Comparison of ENCODE assay signal across 2 cellular contexts in the genomic region with DNA sequence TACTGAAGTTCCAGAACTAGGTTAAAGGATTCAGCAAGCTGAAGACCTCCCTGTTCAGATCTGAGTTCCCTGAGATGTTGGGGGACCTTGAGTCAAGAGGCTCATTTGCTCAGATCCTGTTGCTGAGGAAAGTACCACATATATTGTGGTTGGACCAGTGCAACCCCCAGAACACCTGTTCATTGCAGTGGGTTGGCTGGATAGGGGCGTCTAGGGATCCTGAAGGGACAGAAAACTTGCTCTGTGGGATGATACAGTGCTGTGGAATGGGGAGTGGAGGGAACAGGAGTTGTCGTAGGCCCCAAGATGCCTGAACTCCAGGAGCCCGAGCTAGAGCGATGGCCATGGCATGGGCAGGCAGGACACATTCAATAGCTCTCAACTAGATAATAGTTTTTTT.
TF ChIP-seq lines count a peak whose summit lies in the region.

No MANE protein-coding gene starts in this region.

TF ChIP-seq in liver, 16 proteins besides CTCF, POLR2A, EP300 and RAD21:
- TF ChIP-seq EGR1 (IDR thresholded peaks at IDR 0.05; ENCODE audit: low read depth in 2 of 2) (no peak), RXRA (IDR thresholded peaks at IDR 0.05) (no peak), HNF4A (conservative IDR thresholded peaks at IDR 0.05) (no peak), NR2F2 (IDR thresholded peaks at IDR 0.05) (no peak), HNF4G (IDR thresholded peaks at IDR 0.05) (no peak), GABPA (IDR thresholded peaks at IDR 0.05 in 1 of 2, conservative IDR thresholded peaks at IDR 0.05 in 1 of 2) (no peak), JUND (IDR thresholded peaks at IDR 0.05) (no peak), FOXA1 (IDR thresholded peaks at IDR 0.05) (no peak), FOXA2 (IDR thresholded peaks at IDR 0.05) (no peak), TAF1 (conservative IDR thresholded peaks at IDR 0.05) (no peak), YY1 (IDR thresholded peaks at IDR 0.05) (no peak), SP1 (IDR thresholded peaks at IDR 0.05) (no peak)
- TF ChIP-seq, protein P1, sequence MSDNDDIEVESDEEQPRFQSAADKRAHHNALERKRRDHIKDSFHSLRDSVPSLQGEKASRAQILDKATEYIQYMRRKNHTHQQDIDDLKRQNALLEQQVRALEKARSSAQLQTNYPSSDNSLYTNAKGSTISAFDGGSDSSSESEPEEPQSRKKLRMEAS (IDR thresholded peaks at IDR 0.05), result no peak
- TF ChIP-seq, protein P2, sequence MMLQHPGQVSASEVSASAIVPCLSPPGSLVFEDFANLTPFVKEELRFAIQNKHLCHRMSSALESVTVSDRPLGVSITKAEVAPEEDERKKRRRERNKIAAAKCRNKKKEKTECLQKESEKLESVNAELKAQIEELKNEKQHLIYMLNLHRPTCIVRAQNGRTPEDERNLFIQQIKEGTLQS (IDR thresholded peaks at IDR 0.05), result no peak
- TF ChIP-seq, protein P3, sequence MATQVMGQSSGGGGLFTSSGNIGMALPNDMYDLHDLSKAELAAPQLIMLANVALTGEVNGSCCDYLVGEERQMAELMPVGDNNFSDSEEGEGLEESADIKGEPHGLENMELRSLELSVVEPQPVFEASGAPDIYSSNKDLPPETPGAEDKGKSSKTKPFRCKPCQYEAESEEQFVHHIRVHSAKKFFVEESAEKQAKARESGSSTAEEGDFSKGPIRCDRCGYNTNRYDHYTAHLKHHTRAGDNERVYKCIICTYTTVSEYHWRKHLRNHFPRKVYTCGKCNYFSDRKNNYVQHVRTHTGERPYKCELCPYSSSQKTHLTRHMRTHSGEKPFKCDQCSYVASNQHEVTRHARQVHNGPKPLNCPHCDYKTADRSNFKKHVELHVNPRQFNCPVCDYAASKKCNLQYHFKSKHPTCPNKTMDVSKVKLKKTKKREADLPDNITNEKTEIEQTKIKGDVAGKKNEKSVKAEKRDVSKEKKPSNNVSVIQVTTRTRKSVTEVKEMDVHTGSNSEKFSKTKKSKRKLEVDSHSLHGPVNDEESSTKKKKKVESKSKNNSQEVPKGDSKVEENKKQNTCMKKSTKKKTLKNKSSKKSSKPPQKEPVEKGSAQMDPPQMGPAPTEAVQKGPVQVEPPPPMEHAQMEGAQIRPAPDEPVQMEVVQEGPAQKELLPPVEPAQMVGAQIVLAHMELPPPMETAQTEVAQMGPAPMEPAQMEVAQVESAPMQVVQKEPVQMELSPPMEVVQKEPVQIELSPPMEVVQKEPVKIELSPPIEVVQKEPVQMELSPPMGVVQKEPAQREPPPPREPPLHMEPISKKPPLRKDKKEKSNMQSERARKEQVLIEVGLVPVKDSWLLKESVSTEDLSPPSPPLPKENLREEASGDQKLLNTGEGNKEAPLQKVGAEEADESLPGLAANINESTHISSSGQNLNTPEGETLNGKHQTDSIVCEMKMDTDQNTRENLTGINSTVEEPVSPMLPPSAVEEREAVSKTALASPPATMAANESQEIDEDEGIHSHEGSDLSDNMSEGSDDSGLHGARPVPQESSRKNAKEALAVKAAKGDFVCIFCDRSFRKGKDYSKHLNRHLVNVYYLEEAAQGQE (IDR thresholded peaks at IDR 0.05), result no peak
- TF ChIP-seq, protein P4, sequence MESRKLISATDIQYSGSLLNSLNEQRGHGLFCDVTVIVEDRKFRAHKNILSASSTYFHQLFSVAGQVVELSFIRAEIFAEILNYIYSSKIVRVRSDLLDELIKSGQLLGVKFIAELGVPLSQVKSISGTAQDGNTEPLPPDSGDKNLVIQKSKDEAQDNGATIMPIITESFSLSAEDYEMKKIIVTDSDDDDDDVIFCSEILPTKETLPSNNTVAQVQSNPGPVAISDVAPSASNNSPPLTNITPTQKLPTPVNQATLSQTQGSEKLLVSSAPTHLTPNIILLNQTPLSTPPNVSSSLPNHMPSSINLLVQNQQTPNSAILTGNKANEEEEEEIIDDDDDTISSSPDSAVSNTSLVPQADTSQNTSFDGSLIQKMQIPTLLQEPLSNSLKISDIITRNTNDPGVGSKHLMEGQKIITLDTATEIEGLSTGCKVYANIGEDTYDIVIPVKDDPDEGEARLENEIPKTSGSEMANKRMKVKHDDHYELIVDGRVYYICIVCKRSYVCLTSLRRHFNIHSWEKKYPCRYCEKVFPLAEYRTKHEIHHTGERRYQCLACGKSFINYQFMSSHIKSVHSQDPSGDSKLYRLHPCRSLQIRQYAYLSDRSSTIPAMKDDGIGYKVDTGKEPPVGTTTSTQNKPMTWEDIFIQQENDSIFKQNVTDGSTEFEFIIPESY (IDR thresholded peaks at IDR 0.05), result no peak
TF ChIP-seq in liver: peak in this region for 0.

TF ChIP-seq in HepG2, 621 proteins besides CTCF, POLR2A, EP300 and RAD21:
- TF ChIP-seq GATA4 (IDR thresholded peaks at IDR 0.05; ENCODE audit: borderline replicate concordance, low read depth) (no peak), ZFP36L2 (CRISPR knock-in tag; IDR thresholded peaks at IDR 0.05) (no peak), KDM4B (CRISPR knock-in tag; IDR thresholded peaks at IDR 0.05) (no peak), HOXA9 (CRISPR knock-in tag; IDR thresholded peaks at IDR 0.05; ENCODE audit: borderline replicate concordance) (no peak), DMAP1 (CRISPR knock-in tag; IDR thresholded peaks at IDR 0.05) (no peak), GABPA (IDR thresholded peaks at IDR 0.05; ENCODE audit: low read depth, low read length) (no peak), GABPA (CRISPR knock-in tag; IDR thresholded peaks at IDR 0.05; ENCODE audit: low read depth) (no peak), TBL1XR1 (IDR thresholded peaks at IDR 0.05; ENCODE audit: borderline replicate concordance, low read length, partially characterized antibody) (no peak), CHD4 (IDR thresholded peaks at IDR 0.05; ENCODE audit: borderline replicate concordance, low read length) (no peak), ZNF121 (CRISPR knock-in tag; IDR thresholded peaks at IDR 0.05) (no peak), NR2F2 (IDR thresholded peaks at IDR 0.05; ENCODE audit: borderline replicate concordance, low read depth) (no peak)
- TF ChIP-seq, protein P5, sequence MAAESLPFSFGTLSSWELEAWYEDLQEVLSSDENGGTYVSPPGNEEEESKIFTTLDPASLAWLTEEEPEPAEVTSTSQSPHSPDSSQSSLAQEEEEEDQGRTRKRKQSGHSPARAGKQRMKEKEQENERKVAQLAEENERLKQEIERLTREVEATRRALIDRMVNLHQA (CRISPR knock-in tag; IDR thresholded peaks at IDR 0.05), result no peak
- TF ChIP-seq, protein P6, sequence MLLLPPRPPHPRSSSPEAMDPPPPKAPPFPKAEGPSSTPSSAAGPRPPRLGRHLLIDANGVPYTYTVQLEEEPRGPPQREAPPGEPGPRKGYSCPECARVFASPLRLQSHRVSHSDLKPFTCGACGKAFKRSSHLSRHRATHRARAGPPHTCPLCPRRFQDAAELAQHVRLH (CRISPR knock-in tag; IDR thresholded peaks at IDR 0.05; ENCODE audit: borderline replicate concordance, low read depth), result no peak
- TF ChIP-seq, protein P7, sequence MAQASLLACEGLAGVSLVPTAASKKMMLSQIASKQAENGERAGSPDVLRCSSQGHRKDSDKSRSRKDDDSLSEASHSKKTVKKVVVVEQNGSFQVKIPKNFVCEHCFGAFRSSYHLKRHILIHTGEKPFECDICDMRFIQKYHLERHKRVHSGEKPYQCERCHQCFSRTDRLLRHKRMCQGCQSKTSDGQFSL (CRISPR knock-in tag; IDR thresholded peaks at IDR 0.05), result no peak
- TF ChIP-seq, protein P8, sequence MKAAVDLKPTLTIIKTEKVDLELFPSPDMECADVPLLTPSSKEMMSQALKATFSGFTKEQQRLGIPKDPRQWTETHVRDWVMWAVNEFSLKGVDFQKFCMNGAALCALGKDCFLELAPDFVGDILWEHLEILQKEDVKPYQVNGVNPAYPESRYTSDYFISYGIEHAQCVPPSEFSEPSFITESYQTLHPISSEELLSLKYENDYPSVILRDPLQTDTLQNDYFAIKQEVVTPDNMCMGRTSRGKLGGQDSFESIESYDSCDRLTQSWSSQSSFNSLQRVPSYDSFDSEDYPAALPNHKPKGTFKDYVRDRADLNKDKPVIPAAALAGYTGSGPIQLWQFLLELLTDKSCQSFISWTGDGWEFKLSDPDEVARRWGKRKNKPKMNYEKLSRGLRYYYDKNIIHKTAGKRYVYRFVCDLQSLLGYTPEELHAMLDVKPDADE (CRISPR knock-in tag; IDR thresholded peaks at IDR 0.05), result no peak
- TF ChIP-seq, protein P9, sequence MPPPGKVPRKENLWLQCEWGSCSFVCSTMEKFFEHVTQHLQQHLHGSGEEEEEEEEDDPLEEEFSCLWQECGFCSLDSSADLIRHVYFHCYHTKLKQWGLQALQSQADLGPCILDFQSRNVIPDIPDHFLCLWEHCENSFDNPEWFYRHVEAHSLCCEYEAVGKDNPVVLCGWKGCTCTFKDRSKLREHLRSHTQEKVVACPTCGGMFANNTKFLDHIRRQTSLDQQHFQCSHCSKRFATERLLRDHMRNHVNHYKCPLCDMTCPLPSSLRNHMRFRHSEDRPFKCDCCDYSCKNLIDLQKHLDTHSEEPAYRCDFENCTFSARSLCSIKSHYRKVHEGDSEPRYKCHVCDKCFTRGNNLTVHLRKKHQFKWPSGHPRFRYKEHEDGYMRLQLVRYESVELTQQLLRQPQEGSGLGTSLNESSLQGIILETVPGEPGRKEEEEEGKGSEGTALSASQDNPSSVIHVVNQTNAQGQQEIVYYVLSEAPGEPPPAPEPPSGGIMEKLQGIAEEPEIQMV (CRISPR knock-in tag; IDR thresholded peaks at IDR 0.05; ENCODE audit: low read depth), result no peak
